14 cellular contexts compared by ENCODE assay signal in genomic region chr12:130881046-130881445, GRCh38. TPM values are rescaled to one million over a fixed set of nuclear protein-coding genes. Genes with fewer than 3 reads are reported as not detected.
A peak's percentile ranks its signal among the peaks of the same experiment; 100 is the strongest.
DNase-seq lines count a peak whose midpoint lies in the region; ATAC-seq lines count a peak whose summit lies in the region.
"Had no signal": no experiment of that assay in that cellular context is flagged by ENCODE, and none has a peak within 500 bp of the region (broad histone marks: within the 10 kb centered on the region; RNA-seq: fewer than 3 reads in every experiment).

No MANE protein-coding gene starts in this region.

- no peak overlapping the region for H2BK120ac ChIP-seq in trophoblast cell (ENCODE audit: insufficient read depth, low read length, poor library complexity)

- no peaks in the 10 kb centered on the region for H3K79me2 ChIP-seq in trophoblast cell (ENCODE audit: control insufficient read depth, insufficient read depth, low read length, poor library complexity)

- peaks cover 2% of the 10 kb centered on the region for H3K27me3 Mint-ChIP-seq in IgD-negative memory B cell
- H3K27me3 Mint-ChIP-seq in effector memory CD8-positive, alpha-beta T cell: no peaks in the 10 kb centered on the region
- H3K27me3 Mint-ChIP-seq: T-cell had no signal

- H3K4me1 Mint-ChIP-seq in IgD-negative memory B cell: peaks cover 14 to 38% (median 33%) of the 10 kb centered on the region in 3 donors
- H3K4me1 Mint-ChIP-seq in effector memory CD8-positive, alpha-beta T cell (ENCODE audit: low read depth in 2 of 2): peaks cover 20 to 28% of the 10 kb centered on the region in 2 donors

- WGBS in trophoblast cell (ENCODE audit: extremely low coverage, insufficient coverage, insufficient read length): no CpG with 5 or more reads among the region's 5 CpGs

- H3K4me3 Mint-ChIP-seq in IgD-negative memory B cell: peak overlapping the region; percentile 91 to 99 (median 98)
- peak overlapping the region; percentile 71 to 79 for H3K4me3 Mint-ChIP-seq in effector memory CD8-positive, alpha-beta T cell

- no peak overlapping the region for H3K4ac ChIP-seq in trophoblast cell (ENCODE audit: low read depth, low read length)

- ATAC-seq in effector memory CD8-positive, alpha-beta T cell (replicated peaks): no peak

- no peak overlapping the region for H3K27ac ChIP-seq in trophoblast cell (ENCODE audit: low read depth, low read length)
- H3K27ac ChIP-seq: VCaP had no signal

- DNase-seq in activated effector memory CD4-positive, alpha-beta T cell treated with anti-CD3 and anti-CD28 coated beads, Interleukin-2, amount 50 U/mL, for 16 hours: peak; percentile 19
- DNase-seq in activated effector memory CD4-positive, alpha-beta T cell treated with Interleukin-2 at 50 U/mL for 16 hours: no peak
- DNase-seq in effector memory CD8-positive, alpha-beta T cell: no peak
- no peak for DNase-seq in trophoblast cell
- DNase-seq in stimulated activated CD4-positive, alpha-beta T cell treated with anti-CD3 and anti-CD28 coated beads, Interleukin-4, amount 100 ng/mL, for 24 hours: no peak
- no peak for DNase-seq in pons (ENCODE audit: low spot score)
- no peak for DNase-seq in NCI-H774 (lab: John Stamatoyannopoulos, UW)
- DNase-seq: activated naive CD4-positive, alpha-beta T cell; cortex of kidney; NCI-H146; NK-92 treated with Interleukin-12 subunit alpha and Interleukin-12 subunit beta, amount 100 ng/mL, for 24 hours; T-cell had no signal

- no peak overlapping the region for H4K91ac ChIP-seq in trophoblast cell (ENCODE audit: low read depth, low read length)

- H2AFZ ChIP-seq in trophoblast cell (ENCODE audit: insufficient read depth, low read length, poor library complexity): no peak overlapping the region

- peak overlapping the region in 1 of 3 donors; percentile 77 for H3K27ac Mint-ChIP-seq in IgD-negative memory B cell
- peak overlapping the region; percentile 52 to 74 for H3K27ac Mint-ChIP-seq in effector memory CD8-positive, alpha-beta T cell

- H4K8ac ChIP-seq in trophoblast cell (ENCODE audit: low read depth, low read length): no peak overlapping the region

- no peaks in the 10 kb centered on the region for H3K9me3 ChIP-seq in trophoblast cell (ENCODE audit: insufficient read depth, low read depth, low read length)

- no peak overlapping the region for H4K12ac ChIP-seq in trophoblast cell (ENCODE audit: low read depth, low read length)

- H3K4me2 ChIP-seq in trophoblast cell (ENCODE audit: low read length): no peak overlapping the region

- peaks cover 0 to 8% of the 10 kb centered on the region in 2 experiments for H3K36me3 ChIP-seq in trophoblast cell (ENCODE audit: control insufficient read depth in 1 of 2, insufficient read depth in 2 of 2, low read length in 2 of 2)

- no peak overlapping the region for H3K9ac ChIP-seq in trophoblast cell (ENCODE audit: low read length)

- no peaks in the 10 kb centered on the region for H3K27me3 ChIP-seq in trophoblast cell (ENCODE audit: insufficient read depth, low read length)

- no peak overlapping the region for H2BK5ac ChIP-seq in trophoblast cell (ENCODE audit: low read depth, low read length, poor library complexity)

- H3K14ac ChIP-seq in trophoblast cell (ENCODE audit: low read length): no peak overlapping the region

- H3K4me1 ChIP-seq in trophoblast cell (ENCODE audit: control insufficient read depth in 1 of 2, insufficient read depth in 2 of 2, low read length in 2 of 2): no peaks in the 10 kb centered on the region

- H2AK5ac ChIP-seq in trophoblast cell (ENCODE audit: low read length): no peak overlapping the region

- peaks cover 8% of the 10 kb centered on the region for H3K36me3 Mint-ChIP-seq in IgD-negative memory B cell
- H3K36me3 Mint-ChIP-seq in effector memory CD8-positive, alpha-beta T cell (ENCODE audit: insufficient read depth): peaks cover 17% of the 10 kb centered on the region

- H3K79me1 ChIP-seq in trophoblast cell (ENCODE audit: low read length): no peaks in the 10 kb centered on the region

- no peak overlapping the region for H2BK12ac ChIP-seq in trophoblast cell (ENCODE audit: low read length)

- peak overlapping the region; percentile 78 for H3K23ac ChIP-seq in trophoblast cell (ENCODE audit: low read length)

- no peaks in the 10 kb centered on the region for H3K9me3 Mint-ChIP-seq in IgD-negative memory B cell
- H3K9me3 Mint-ChIP-seq in effector memory CD8-positive, alpha-beta T cell: no peaks in the 10 kb centered on the region
- H3K9me3 Mint-ChIP-seq: T-cell had no signal

- no peak overlapping the region for H3K18ac ChIP-seq in trophoblast cell (ENCODE audit: low read length)

- peak overlapping the region; percentile 56 for H3K4me3 ChIP-seq in trophoblast cell (ENCODE audit: low read depth, low read length)

RNA-seq across cellular contexts. Expression of gene RAN, which starts 9.2 kb away (rescaled TPM):
- 559 TPM for polyA plus RNA-seq in IgD-negative memory B cell
- 542 and 555 TPM in 2 replicates for polyA plus RNA-seq in trophoblast cell (2013)

RNA-seq across cellular contexts. Expression of gene STX2, which starts 42.0 kb away (rescaled TPM):
- polyA plus RNA-seq in IgD-negative memory B cell: 6.2 TPM
- polyA plus RNA-seq in trophoblast cell (2013): 14.4 and 15.3 TPM in 2 replicates
